ENCODE assay signal across 8 cellular contexts in genomic region chr12:65825573-65826512, GRCh38. TPM values are rescaled to one million over a fixed set of nuclear protein-coding genes. Genes with fewer than 3 reads are reported as not detected.
DNase-seq lines count a peak whose midpoint lies in the region; ATAC-seq and TF ChIP-seq lines count a peak whose summit lies in the region.

No MANE protein-coding gene starts in this region.

- no peaks in the 10 kb centered on the region for H3K9me3 ChIP-seq in gastroesophageal sphincter

- no peak for TF ChIP-seq EP300 in gastroesophageal sphincter (IDR thresholded peaks at IDR 0.05)

- TF ChIP-seq CTCF in gastroesophageal sphincter (IDR thresholded peaks at IDR 0.05) (no peak), omental fat pad (IDR thresholded peaks at IDR 0.05) (no peak)

- H3K4me1 ChIP-seq in gastroesophageal sphincter, result peaks cover 0 to 40% (median 16%) of the 10 kb centered on the region in 3 donors

- peak overlapping the region; percentile 50 to 62 for H3K4me3 ChIP-seq in gastroesophageal sphincter

- WGBS in gastroesophageal sphincter (ENCODE audit: low coverage in 1 of 2), 2 donors, result 2 to 7% methylated on average over 6 to 16 of the region's 85 CpGs

- H3K27me3 ChIP-seq in gastroesophageal sphincter, result peaks cover 76% of the 10 kb centered on the region

- ATAC-seq in gastroesophageal sphincter, result peak; percentile 37
- peak; percentile 11 for ATAC-seq in omental fat pad (ENCODE audit: low FRiP score)
- ATAC-seq in HG02938 (IDR thresholded peaks at IDR 0.05; ENCODE audit: unreplicated experiment), result no peak
- ATAC-seq in HG03280 (IDR thresholded peaks at IDR 0.05; ENCODE audit: unreplicated experiment), result no peak

- TF ChIP-seq POLR2A in gastroesophageal sphincter (IDR thresholded peaks at IDR 0.05), result no peak

- DNase-seq in stimulated activated CD4-positive, alpha-beta T cell treated with anti-CD3 and anti-CD28 coated beads, Interleukin-15, amount 100 ng/mL, for 24 hours, result peak; percentile 33
- DNase-seq in stimulated activated CD4-positive, alpha-beta T cell treated with anti-CD3 and anti-CD28 coated beads, Interleukin-2, amount 100 ng/mL, for 48 hours, result no peak
- DNase-seq in T1000 (lab: John Stamatoyannopoulos, UW) (peak; percentile 100), omental fat pad (ENCODE audit: low spot score) (no peak), cortex of kidney (lab: John Stamatoyannopoulos, UW) (no peak)

- no peaks in the 10 kb centered on the region for H3K36me3 ChIP-seq in gastroesophageal sphincter

- peak overlapping the region in 1 of 4 donors; percentile 12 for H3K27ac ChIP-seq in gastroesophageal sphincter

RNA-seq across cellular contexts. Expression of gene HMGA2, which starts 1.6 kb away (rescaled TPM):
- total RNA-seq in gastroesophageal sphincter (under 1 TPM; 0.02 to 0.16 (median 0.14) TPM), omental fat pad (1 to 10 TPM in 1 of 4 donors, not detected in 3; 1.6 TPM)

Comparison
In these comparisons a context has a peak if more than half of its experiments do, and no peak if none do; other contexts are left out.
1. DNase-seq: peak in stimulated activated CD4-positive, alpha-beta T cell treated with anti-CD3 and anti-CD28 coated beads, Interleukin-15, amount 100 ng/mL, for 24 hours (single experiment) and T1000 (single experiment); none in stimulated activated CD4-positive, alpha-beta T cell treated with anti-CD3 and anti-CD28 coated beads, Interleukin-2, amount 100 ng/mL, for 48 hours (0 of 2), omental fat pad (single experiment) and cortex of kidney (single experiment).
2. ATAC-seq: peak in gastroesophageal sphincter (single experiment) and omental fat pad (single experiment); none in HG02938 (single experiment) and HG03280 (single experiment).